29 cellular contexts compared by ENCODE assay signal in genomic region chr16:88070989-88071625, GRCh38.
DNase-seq lines count a peak whose midpoint lies in the region; ATAC-seq, FAIRE-seq and TF ChIP-seq lines count a peak whose summit lies in the region.
"Had no signal": no experiment of that assay in that cellular context is flagged by ENCODE, and none has a peak within 500 bp of the region (broad histone marks: within the 10 kb centered on the region; RNA-seq: fewer than 3 reads in every experiment).

No MANE protein-coding gene starts in this region.

- no peak for TF ChIP-seq CTCF in OCI-LY1 (IDR thresholded peaks at IDR 0.05; ENCODE audit: low read length)
- TF ChIP-seq CTCF in kidney (IDR thresholded peaks at IDR 0.05; ENCODE audit: borderline replicate concordance, extremely low read depth, insufficient read depth): no peak

- no peaks in the 10 kb centered on the region for H3K9me3 Mint-ChIP-seq in stimulated activated memory B cell treated with anti-CD40 and anti-IgM and Interleukin-4, amounts not matched to agents 10 μg/mL and 1 μg/mL and 100 μg/mL, for 72 hours
- H3K9me3 Mint-ChIP-seq: CD4-positive, CD25-positive, alpha-beta regulatory T cell had no signal

- H3K9ac ChIP-seq in OCI-LY1 (ENCODE audit: low read length): peak overlapping the region; percentile 56; the same call in 1 of the 2 replicates
- H3K9ac ChIP-seq in kidney (ENCODE audit: low read length in 2 of 2): no peak overlapping the region

- H3K4me1 ChIP-seq in OCI-LY1 (ENCODE audit: insufficient read depth, low read length, severe bottlenecking) (peaks cover 51% of the 10 kb centered on the region), kidney (ENCODE audit: control insufficient read depth in 1 of 2, insufficient read depth in 1 of 2, low read depth in 1 of 2, low read length in 2 of 2) (no peaks in the 10 kb centered on the region)

- H3K9me3 ChIP-seq in OCI-LY1 (ENCODE audit: low read length): no peaks in the 10 kb centered on the region
- H3K9me3 ChIP-seq in kidney (ENCODE audit: control insufficient read depth in 1 of 2, low read length in 2 of 2): no peaks in the 10 kb centered on the region

- H3K4me3 ChIP-seq in OCI-LY1 (ENCODE audit: low read depth, low read length, poor library complexity, severe bottlenecking) (no peak overlapping the region), kidney (ENCODE audit: low read length in 2 of 2) (no peak overlapping the region)
- H3K4me3 ChIP-seq: GM12878 had no signal

- H3K4me3 Mint-ChIP-seq in stimulated activated memory B cell treated with anti-CD40 and anti-IgM and Interleukin-4, amounts not matched to agents 10 μg/mL and 1 μg/mL and 100 μg/mL, for 72 hours: no peak overlapping the region
- H3K4me3 Mint-ChIP-seq: CD4-positive, CD25-positive, alpha-beta regulatory T cell had no signal

- peak overlapping the region; percentile 98 for H3K27ac ChIP-seq in OCI-LY1 (ENCODE audit: low read depth, low read length, poor library complexity, severe bottlenecking)
- H3K27ac ChIP-seq in kidney (ENCODE audit: low read depth in 2 of 2, low read length in 2 of 2): no peak overlapping the region
- H3K27ac ChIP-seq: 22Rv1, HL-60 had no signal

- H3K79me2 ChIP-seq in OCI-LY1 (ENCODE audit: insufficient read depth, low read length): no peaks in the 10 kb centered on the region

- no peak for FAIRE-seq in kidney (lab: Jason Lieb, UNC)
- FAIRE-seq: GM12878, HepG2, RCC 7860 had no signal

- ATAC-seq in Right ventricle myocardium superior (ENCODE audit: poor library complexity): no peak
- ATAC-seq in left cardiac atrium: no peak
- ATAC-seq in stimulated activated memory B cell treated with anti-CD40 and anti-IgM and Interleukin-4, amounts not matched to agents 10 μg/mL and 1 μg/mL and 100 μg/mL, for 72 hours: no peak
- ATAC-seq: GM12878, HCT116, HepG2, Right ventricle myocardium inferior had no signal

- DNase-seq in Right ventricle myocardium superior: peak; percentile 33
- DNase-seq in left cardiac atrium: no peak
- DNase-seq in kidney: peak; percentile 43
- DNase-seq in SIG-M5 treated with dmso at 0.1 percent for 504 hours (lab: John Stamatoyannopoulos, UW; ENCODE audit: unreplicated experiment): no peak
- DNase-seq in GDM1 (lab: John Stamatoyannopoulos, UW): no peak
- DNase-seq in NCI-H2227 (lab: John Stamatoyannopoulos, UW; ENCODE audit: unreplicated experiment): no peak
- DNase-seq: ACHN; CD4-positive, CD25-positive, alpha-beta regulatory T cell; DMS79; GOT3; KBM-7; MM.1S; NCI-H1048; NCI-H1436 treated with DMSO at 0.1 percent for 48 hours; NCI-H1930; NCI-H2227 treated with DMSO at 0.1 percent for 48 hours; NCI-H510A treated with DMSO at 0.1 percent for 48 hours; NCI-H748 treated with DMSO at 0.1 percent for 48 hours; OCI-M1; SW 1271 had no signal

- H3F3A ChIP-seq in OCI-LY1 (ENCODE audit: insufficient read depth, low read length): no peaks in the 10 kb centered on the region; the same call in 1 of the 2 replicates

- H3K27me3 ChIP-seq in OCI-LY1 (ENCODE audit: insufficient read depth, low read length): no peaks in the 10 kb centered on the region

- H3K4me1 Mint-ChIP-seq in stimulated activated memory B cell treated with anti-CD40 and anti-IgM and Interleukin-4, amounts not matched to agents 10 μg/mL and 1 μg/mL and 100 μg/mL, for 72 hours: peaks cover 43% of the 10 kb centered on the region
- H3K4me1 Mint-ChIP-seq: CD4-positive, CD25-positive, alpha-beta regulatory T cell had no signal

- H3K4me2 ChIP-seq in OCI-LY1 (ENCODE audit: low read length): no peak overlapping the region

- peaks cover 41% of the 10 kb centered on the region for H3K36me3 Mint-ChIP-seq in stimulated activated memory B cell treated with anti-CD40 and anti-IgM and Interleukin-4, amounts not matched to agents 10 μg/mL and 1 μg/mL and 100 μg/mL, for 72 hours

- peaks cover 4% of the 10 kb centered on the region; the same call in 1 of the 2 replicates for H3K36me3 ChIP-seq in OCI-LY1 (ENCODE audit: insufficient read depth, low read length)
- peaks cover 7 to 9% of the 10 kb centered on the region in 2 donors for H3K36me3 ChIP-seq in kidney (ENCODE audit: control insufficient read depth in 1 of 2, insufficient read depth in 2 of 2, low read length in 2 of 2)

- peak overlapping the region; percentile 96 for H3K27ac Mint-ChIP-seq in stimulated activated memory B cell treated with anti-CD40 and anti-IgM and Interleukin-4, amounts not matched to agents 10 μg/mL and 1 μg/mL and 100 μg/mL, for 72 hours
- H3K27ac Mint-ChIP-seq: CD4-positive, CD25-positive, alpha-beta regulatory T cell had no signal

- H3K27me3 Mint-ChIP-seq in stimulated activated memory B cell treated with anti-CD40 and anti-IgM and Interleukin-4, amounts not matched to agents 10 μg/mL and 1 μg/mL and 100 μg/mL, for 72 hours: no peaks in the 10 kb centered on the region
- H3K27me3 Mint-ChIP-seq: CD4-positive, CD25-positive, alpha-beta regulatory T cell had no signal

- intact Hi-C loops in Right ventricle myocardium superior (cut with DNase I): no loop called here
- intact Hi-C loops in left cardiac atrium (cut with DNase I): no loop called here
- intact Hi-C loops in kidney (cut with DNase I): no loop called here

- H2AFZ ChIP-seq in OCI-LY1 (ENCODE audit: low read length): no peak overlapping the region

- H3K9me2 ChIP-seq in OCI-LY1 (ENCODE audit: low read depth, low read length): no peaks in the 10 kb centered on the region

- H4K20me1 ChIP-seq in OCI-LY1 (ENCODE audit: insufficient read depth, low read length): no peaks in the 10 kb centered on the region

Comparison
In these comparisons a context has a peak if more than half of its experiments do, and no peak if none do; other contexts are left out.
1. DNase-seq: peak in Right ventricle myocardium superior (single experiment) and kidney (single experiment); none in left cardiac atrium (single experiment), SIG-M5 treated with dmso at 0.1 percent for 504 hours (single experiment), GDM1 (single experiment) and NCI-H2227 (single experiment).